27 cellular contexts compared by ENCODE assay signal in genomic region chr9:72875221-72875620, GRCh38.
"Had no signal": no experiment of that assay in that cellular context is flagged by ENCODE, and none has a peak within 500 bp of the region (broad histone marks: within the 10 kb centered on the region; RNA-seq: fewer than 3 reads in every experiment).

No MANE protein-coding gene starts in this region.

- ATAC-seq: natural killer cell; psoas muscle; right lobe of liver; stimulated activated naive B cell treated with anti-CD40 and anti-IgM and Interleukin-4, amounts not matched to agents 10 μg/mL and 1 μg/mL and 100 μg/mL, for 72 hours; stimulated activated naive CD8-positive, alpha-beta T cell treated with anti-CD3 and anti-CD28 coated beads, Interleukin-15, Interleukin-2, amounts not matched to agents 100 U/mL and 50 U/mL, for 24 hours had no signal

- H3K27me3 ChIP-seq: neural progenitor cell, neutrophil, right lobe of liver, stomach, testis, thyroid gland, transverse colon, upper lobe of left lung, vagina had no signal

- H3K4me1 ChIP-seq: neural progenitor cell, parathyroid adenoma, right lobe of liver had no signal

- H3K4me3 ChIP-seq: left ventricle myocardium inferior, lung, neural progenitor cell, psoas muscle, right lobe of liver, skin epidermis, stomach, testis, thyroid gland, transverse colon, upper lobe of left lung, vagina had no signal

- H3K36me3 ChIP-seq: left ventricle myocardium inferior, neural progenitor cell, neutrophil, right lobe of liver, stomach, thyroid gland, transverse colon, upper lobe of left lung, vagina had no signal

- DNase-seq: hippocampal formation; kidney glomerular epithelial cell; left ventricle myocardium inferior; mesendoderm; naive B cell; natural killer cell; nephron progenitor cell; occipital lobe; psoas muscle; right lobe of liver; stimulated activated CD4-positive, alpha-beta T cell treated with anti-CD3 and anti-CD28 coated beads, Interleukin-12 subunit alpha, Interleukin-12 subunit beta, amount 100 ng/mL, for 4 hours; stimulated activated CD4-positive, alpha-beta T cell treated with anti-CD3 and anti-CD28 coated beads, Interleukin-15, amount 100 ng/mL, for 24 hours; stimulated activated CD4-positive, alpha-beta T cell treated with anti-CD3 and anti-CD28 coated beads, Interleukin-2, amount 100 ng/mL, for 24 hours; stimulated activated CD4-positive, alpha-beta T cell treated with anti-CD3 and anti-CD28 coated beads, Interleukin-4, amount 100 ng/mL, for 1 hour; stimulated activated naive B cell treated with anti-CD40 and anti-IgM and Interleukin-4, amounts not matched to agents 10 μg/mL and 1 μg/mL and 100 μg/mL, for 72 hours; stimulated activated naive CD8-positive, alpha-beta T cell treated with anti-CD3 and anti-CD28 coated beads, Interleukin-15, Interleukin-2, amounts not matched to agents 100 U/mL and 50 U/mL, for 24 hours; stomach; testis; thyroid gland; transverse colon; upper lobe of left lung had no signal

- H3K9me3 ChIP-seq: left ventricle myocardium inferior, neutrophil, psoas muscle, right lobe of liver, stomach, testis, thyroid gland, transverse colon, upper lobe of left lung, vagina had no signal

- H3K27ac ChIP-seq: left ventricle myocardium inferior, neural progenitor cell, neutrophil, parathyroid adenoma, psoas muscle, right lobe of liver, skin epidermis, stomach, testis, thyroid gland, transverse colon, upper lobe of left lung, vagina had no signal
